9 cellular contexts compared by ENCODE assay signal in genomic region chr12:105234197-105234596, GRCh38. TPM values are rescaled to one million over a fixed set of nuclear protein-coding genes. Genes with fewer than 3 reads are reported as not detected.
A peak's percentile ranks its signal among the peaks of the same experiment; 100 is the strongest.
DNase-seq lines count a peak whose midpoint lies in the region; ATAC-seq and TF ChIP-seq lines count a peak whose summit lies in the region.
"Had no signal": no experiment of that assay in that cellular context is flagged by ENCODE, and none has a peak within 500 bp of the region (broad histone marks: within the 10 kb centered on the region; RNA-seq: fewer than 3 reads in every experiment).

No MANE protein-coding gene starts in this region.

- WGBS in mesodermal cell (ENCODE audit: insufficient coverage in 2 of 2), 2 experiments: 100% methylated on average over 1 of the region's 1 CpG; no CpG with 5 or more reads in 1 of the 2 experiments
- 60% methylated on average over 1 of the region's 1 CpG; no CpG with 5 or more reads in 1 of the 2 donors for WGBS in transverse colon (ENCODE audit: low coverage in 1 of 2), 2 donors

- peaks cover 1% of the 10 kb centered on the region for H3K36me3 Mint-ChIP-seq in activated naive CD4-positive, alpha-beta T cell treated with anti-CD3 and anti-CD28 coated beads, Interleukin-2, amount 50 U/mL, for 24 hours
- peaks cover 23% of the 10 kb centered on the region for H3K36me3 Mint-ChIP-seq in brain

- in situ Hi-C loops in transverse colon (cut with MboI; ENCODE audit: low pct_ligation_motif_present in 1 of 4, low pct_unique_long_range_greater_than_20kb in 1 of 4, low sequenced_read_pairs in 3 of 4): no loop called here

- TF ChIP-seq EP300 in transverse colon (IDR thresholded peaks at IDR 0.05; ENCODE audit: low read depth): no peak

- H3K36me3 ChIP-seq in mesodermal cell (ENCODE audit: control insufficient read depth, insufficient read depth, low read length) (peaks cover 20% of the 10 kb centered on the region), transverse colon (no peaks in the 10 kb centered on the region)

- peaks cover 66% of the 10 kb centered on the region for H3K4me1 Mint-ChIP-seq in activated naive CD4-positive, alpha-beta T cell treated with anti-CD3 and anti-CD28 coated beads, Interleukin-2, amount 50 U/mL, for 24 hours
- H3K4me1 Mint-ChIP-seq in brain: peaks cover 62% of the 10 kb centered on the region

- H3K9me3 ChIP-seq in mesodermal cell (ENCODE audit: control insufficient read depth, low read length) (no peaks in the 10 kb centered on the region), transverse colon (no peaks in the 10 kb centered on the region)

- no peaks in the 10 kb centered on the region for H3K9me3 Mint-ChIP-seq in activated naive CD4-positive, alpha-beta T cell treated with anti-CD3 and anti-CD28 coated beads, Interleukin-2, amount 50 U/mL, for 24 hours
- H3K9me3 Mint-ChIP-seq in brain: no peaks in the 10 kb centered on the region

- H3K4me3 ChIP-seq in mesodermal cell (ENCODE audit: extremely low read depth, insufficient read depth, low read length, poor library complexity, severe bottlenecking) (peak overlapping the region; percentile 73), transverse colon (peak overlapping the region in 2 of 4 donors; percentile 96 to 98)

- peak overlapping the region; percentile 48 for H3K27ac Mint-ChIP-seq in activated naive CD4-positive, alpha-beta T cell treated with anti-CD3 and anti-CD28 coated beads, Interleukin-2, amount 50 U/mL, for 24 hours
- H3K27ac Mint-ChIP-seq in brain: peak overlapping the region; percentile 40 to 98 (median 96)

- H3K27me3 ChIP-seq in transverse colon: no peaks in the 10 kb centered on the region

- DNase-seq in activated naive CD4-positive, alpha-beta T cell treated with Interleukin-2 at 50 U/mL for 16 hours: no peak
- DNase-seq in transverse colon: no peak
- no peak for DNase-seq in DMS153 (lab: John Stamatoyannopoulos, UW)
- DNase-seq in GM10248 (ENCODE audit: extremely low spot score): no peak
- DNase-seq: activated CD8-positive, alpha-beta memory T cell treated with anti-CD3 and anti-CD28 coated beads for 24 hours had no signal

- H3K27me3 Mint-ChIP-seq in activated naive CD4-positive, alpha-beta T cell treated with anti-CD3 and anti-CD28 coated beads, Interleukin-2, amount 50 U/mL, for 24 hours: no peaks in the 10 kb centered on the region
- H3K27me3 Mint-ChIP-seq in brain: peaks cover 11% of the 10 kb centered on the region

- TF ChIP-seq POLR2A in transverse colon (IDR thresholded peaks at IDR 0.05): no peak

- no peak for ATAC-seq in HG02870 (IDR thresholded peaks at IDR 0.05; ENCODE audit: unreplicated experiment)

- TF ChIP-seq CTCF in brain (conservative IDR thresholded peaks at IDR 0.05): no peak
- no peak for TF ChIP-seq CTCF in transverse colon (IDR thresholded peaks at IDR 0.05)
- TF ChIP-seq CTCF in GM10248 (IDR thresholded peaks at IDR 0.05; ENCODE audit: control extremely low read depth, extremely low read depth, low read depth, missing control alignments): no peak

- H3K4me3 Mint-ChIP-seq in activated naive CD4-positive, alpha-beta T cell treated with anti-CD3 and anti-CD28 coated beads, Interleukin-2, amount 50 U/mL, for 24 hours: peak overlapping the region; percentile 91
- H3K4me3 Mint-ChIP-seq in brain: peak overlapping the region; percentile 91 to 99 (median 96)

- intact Hi-C loops in transverse colon (cut with DNase I; ENCODE audit: low total_unique reads): no loop called here

- CTCF ChIA-PET in GM10248 (lab: Yijun Ruan, JAX): interaction anchor here (1.2 to 2.6 kb wide), 5 partner anchors 10 to 150 kb away, joined by 4 to 22 read pairs (median 5); no protein-coding TSS in a partner anchor

- H3K27ac ChIP-seq in mesodermal cell (ENCODE audit: low read depth, low read length, severe bottlenecking) (no peak overlapping the region), transverse colon (peak overlapping the region; percentile 95 to 98 (median 96))

- H3K4me1 ChIP-seq in mesodermal cell (ENCODE audit: control insufficient read depth, insufficient read depth, low read length, poor library complexity, severe bottlenecking) (peaks cover 16% of the 10 kb centered on the region), transverse colon (peaks cover 26 to 74% (median 44%) of the 10 kb centered on the region in 4 donors)

- POLR2A ChIA-PET in GM10248 (lab: Yijun Ruan, JAX): no interaction called here

RNA-seq across cellular contexts. Expression of gene APPL2, which starts 1.8 kb away (rescaled TPM):
- 33.0 TPM for polyA plus RNA-seq in brain (ENCODE audit: insufficient read depth, low read depth, low replicate concordance)
- 37.3 TPM for polyA plus RNA-seq in mesodermal cell (2013, experiment 1 of 2)
- 33.5 TPM for polyA plus RNA-seq in mesodermal cell (2013, experiment 2 of 2)
- 100 to 1,000 TPM in 3 of 4 donors, 10 to 100 TPM in 1; 81.4 to 410 (median 151) TPM for total RNA-seq in transverse colon
